ENCODE assay signal across 2 cellular contexts in the genomic region with DNA sequence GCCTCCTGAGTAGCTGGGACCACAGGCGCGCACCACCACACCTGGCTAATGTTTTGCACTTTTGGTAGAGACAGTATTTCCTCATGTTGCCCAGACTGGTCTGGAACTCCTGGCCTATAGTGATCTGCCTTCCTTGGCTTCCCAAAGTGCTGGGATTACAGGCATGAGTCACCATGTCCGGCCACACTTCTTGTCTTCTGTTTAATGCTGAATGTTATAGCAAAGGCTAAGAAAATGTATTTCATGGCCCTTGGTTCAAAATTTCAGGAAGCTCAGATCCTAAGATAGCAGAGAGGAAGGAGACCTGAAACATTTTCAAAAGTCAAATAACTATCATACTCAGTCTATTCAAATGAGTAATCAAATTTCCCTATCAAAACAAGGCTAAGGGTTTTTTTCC.
A peak's percentile ranks its signal among the peaks of the same experiment; 100 is the strongest.
TF ChIP-seq lines count a peak whose summit lies in the region.

No MANE protein-coding gene starts in this region.

TF ChIP-seq in GM23338, 12 proteins besides CTCF, POLR2A, EP300 and RAD21 (continued from another document):
- no peak for TF ChIP-seq ZNF331 (CRISPR knock-in tag; IDR thresholded peaks at IDR 0.05; ENCODE audit: low read depth)
- TF ChIP-seq EZH2 (IDR thresholded peaks at IDR 0.05; ENCODE audit: low read depth, unreplicated experiment) = no peak
- no peak for TF ChIP-seq ZNF114 (CRISPR knock-in tag; IDR thresholded peaks at IDR 0.05)
- TF ChIP-seq POLR2AphosphoS5 (IDR thresholded peaks at IDR 0.05; ENCODE audit: low read depth) = no peak

TF ChIP-seq in endothelial cell of umbilical vein, 7 proteins besides CTCF, POLR2A, EP300 and RAD21 (continued from another document):
- TF ChIP-seq, protein P1, sequence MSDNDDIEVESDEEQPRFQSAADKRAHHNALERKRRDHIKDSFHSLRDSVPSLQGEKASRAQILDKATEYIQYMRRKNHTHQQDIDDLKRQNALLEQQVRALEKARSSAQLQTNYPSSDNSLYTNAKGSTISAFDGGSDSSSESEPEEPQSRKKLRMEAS (IDR thresholded peaks at IDR 0.05; ENCODE audit: insufficient read depth, insufficient read length) = no peak
- TF ChIP-seq FOS (IDR thresholded peaks at IDR 0.05; ENCODE audit: borderline replicate concordance, insufficient read depth, low read length) (peak; percentile 89), POLR2AphosphoS5 (IDR thresholded peaks at IDR 0.05; ENCODE audit: insufficient read depth, low read depth, low read length) (no peak), JUN (IDR thresholded peaks at IDR 0.05; ENCODE audit: borderline replicate concordance, insufficient read depth, insufficient read length, low read depth) (peak; percentile 62), GATA2 (IDR thresholded peaks at IDR 0.05; ENCODE audit: insufficient read depth, insufficient read length, low read depth, low read length) (peak; percentile 91), EZH2 (IDR thresholded peaks at IDR 0.05; ENCODE audit: borderline replicate concordance, low read depth, low read length, severe bottlenecking) (no peak)
